Comparison of ENCODE assay signal across 21 cellular contexts in genomic region chr6:76342611-76343160, GRCh38.
"Had no signal": no experiment of that assay in that cellular context is flagged by ENCODE, and none has a peak within 500 bp of the region (broad histone marks: within the 10 kb centered on the region; RNA-seq: fewer than 3 reads in every experiment).

No MANE protein-coding gene starts in this region.

- H3K4me3 ChIP-seq: breast epithelium, esophagus muscularis mucosa, right lobe of liver, tibial artery had no signal

- DNase-seq: activated B cell treated with CpG ODN at 0.5 μM for 24 hours; activated CD8-positive, alpha-beta memory T cell treated with anti-CD3 and anti-CD28 coated beads, Interleukin-2, amount 10 ng/mL, durations not matched to agents 7 days and 5 days; activated CD8-positive, alpha-beta T cell treated with anti-CD3 and anti-CD28 coated beads, Interleukin-2, amount 10 ng/mL, durations not matched to agents 7 days and 5 days; activated naive CD8-positive, alpha-beta T cell treated with anti-CD3 and anti-CD28 coated beads, Interleukin-2, amount 50 U/mL, for 24 hours; activated T-cell treated with anti-CD3 and anti-CD28 coated beads, Interleukin-2, amount 50 U/mL, for 48 hours; amygdala; dermis blood vessel endothelial cell; effector CD4-positive, alpha-beta T cell; mammary epithelial cell; naive thymus-derived CD4-positive, alpha-beta T cell; occipital lobe; right lobe of liver; small intestine; stimulated activated CD4-positive, alpha-beta T cell treated with anti-CD3 and anti-CD28 coated beads, Interleukin-4, amount 100 ng/mL, for 24 hours; stimulated activated naive CD8-positive, alpha-beta T cell treated with anti-CD3 and anti-CD28 coated beads, Interleukin-15, amount 100 ng/mL, for 72 hours; T-cell; tibial artery had no signal

- H3K27ac ChIP-seq: breast epithelium, esophagus muscularis mucosa, foreskin keratinocyte, right lobe of liver, tibial artery had no signal

- H3K27me3 ChIP-seq: breast epithelium, esophagus muscularis mucosa, foreskin keratinocyte, right lobe of liver, tibial artery had no signal

- H3K9me3 ChIP-seq: breast epithelium, esophagus muscularis mucosa, right lobe of liver, tibial artery had no signal

- H3K4me1 ChIP-seq: breast epithelium, esophagus muscularis mucosa, foreskin keratinocyte, right lobe of liver, tibial artery had no signal

- H3K36me3 ChIP-seq: breast epithelium, esophagus muscularis mucosa, right lobe of liver, tibial artery had no signal

- ATAC-seq: activated CD8-positive, alpha-beta memory T cell treated with anti-CD3 and anti-CD28 coated beads, Interleukin-2, amount 10 ng/mL, durations not matched to agents 7 days and 5 days; activated CD8-positive, alpha-beta T cell treated with anti-CD3 and anti-CD28 coated beads, Interleukin-2, amount 10 ng/mL, durations not matched to agents 7 days and 5 days; activated naive CD8-positive, alpha-beta T cell treated with anti-CD3 and anti-CD28 coated beads, Interleukin-2, amount 50 U/mL, for 24 hours; foreskin keratinocyte; naive thymus-derived CD4-positive, alpha-beta T cell; right lobe of liver; stimulated activated memory B cell treated with anti-CD40 and anti-IgM and Interleukin-4, amounts not matched to agents 10 μg/mL and 1 μg/mL and 100 μg/mL, for 72 hours; stimulated activated naive CD8-positive, alpha-beta T cell treated with anti-CD3 and anti-CD28 coated beads, Interleukin-15, amount 100 ng/mL, for 72 hours; T-cell had no signal
